ENCODE assay signal across 20 cellular contexts in genomic region chr5:52896524-52897237, GRCh38.
DNase-seq lines count a peak whose midpoint lies in the region; ATAC-seq and TF ChIP-seq lines count a peak whose summit lies in the region.
"Had no signal": no experiment of that assay in that cellular context is flagged by ENCODE, and none has a peak within 500 bp of the region (broad histone marks: within the 10 kb centered on the region; RNA-seq: fewer than 3 reads in every experiment).

No MANE protein-coding gene starts in this region.

- H3K36me3 ChIP-seq in left ventricle myocardium inferior (peaks cover 43% of the 10 kb centered on the region), mesenchymal stem cell (ENCODE audit: control insufficient read depth in 1 of 2, insufficient read depth in 2 of 2, low read depth in 1 of 2, low read length in 2 of 2) (no peaks in the 10 kb centered on the region), aorta (ENCODE audit: control insufficient read depth in 1 of 2, insufficient read depth in 2 of 2, low read length in 1 of 2) (peaks cover 0 to 3% of the 10 kb centered on the region in 2 donors), vagina (no peaks in the 10 kb centered on the region)
- H3K36me3 ChIP-seq: tibial nerve had no signal

- H2BK5ac ChIP-seq in mesenchymal stem cell (ENCODE audit: low read depth, low read length, poor library complexity, severe bottlenecking): no peak overlapping the region

- H3K4me3 ChIP-seq in left ventricle myocardium inferior (no peak overlapping the region), mesenchymal stem cell (ENCODE audit: insufficient read depth in 1 of 2, low read depth in 1 of 2, low read length in 2 of 2) (no peak overlapping the region), aorta (ENCODE audit: low read length in 2 of 2) (no peak overlapping the region), vagina (no peak overlapping the region)
- H3K4me3 ChIP-seq: mucosa of descending colon, tibial nerve had no signal

- no peak overlapping the region for H3K23ac ChIP-seq in mesenchymal stem cell (ENCODE audit: low read length in 2 of 2)

- TF ChIP-seq CTCF in left ventricle myocardium inferior (IDR thresholded peaks at IDR 0.05; ENCODE audit: borderline replicate concordance): no peak
- TF ChIP-seq CTCF in vagina (IDR thresholded peaks at IDR 0.05): no peak

- intact Hi-C loops in left ventricle myocardium inferior (cut with micrococcal nuclease) (no loop called here), cardiac septum (cut with DNase I) (no loop called here), aorta (cut with DNase I) (loop anchor here (10.0 kb wide), 2 partner anchors 52 to 92 kb away; no protein-coding TSS in a partner anchor), vagina (cut with DNase I) (no loop called here)

- H3K18ac ChIP-seq in mesenchymal stem cell (ENCODE audit: low read depth in 1 of 2, low read length in 2 of 2): peak overlapping the region in 1 of 2 experiments; percentile 49

- no peak overlapping the region for H3K4me2 ChIP-seq in mesenchymal stem cell (ENCODE audit: low read length, poor library complexity, severe bottlenecking)

- H2BK12ac ChIP-seq in mesenchymal stem cell (ENCODE audit: low read length in 2 of 2): peak overlapping the region in 1 of 2 experiments; percentile 82

- H2BK120ac ChIP-seq in mesenchymal stem cell (ENCODE audit: low read depth, low read length): no peak overlapping the region

- peaks cover 53% of the 10 kb centered on the region for H3K4me1 ChIP-seq in left ventricle myocardium inferior
- peaks cover 1% of the 10 kb centered on the region for H3K4me1 ChIP-seq in mesenchymal stem cell (ENCODE audit: control insufficient read depth, insufficient read depth, low read depth, low read length)
- peaks cover 11 to 21% of the 10 kb centered on the region in 2 donors for H3K4me1 ChIP-seq in aorta (ENCODE audit: control insufficient read depth in 1 of 2, insufficient read depth in 2 of 2, low read length in 2 of 2)
- H3K4me1 ChIP-seq in vagina: no peaks in the 10 kb centered on the region

- DNase-seq in left ventricle myocardium inferior (no peak), cardiac septum (ENCODE audit: low spot score) (no peak), brain pericyte (ENCODE audit: low read depth, low spot score) (peak; percentile 29), mesenchymal stem cell (peak; percentile 21), aorta (no peak), NCI-H2196 (lab: John Stamatoyannopoulos, UW; ENCODE audit: unreplicated experiment) (no peak), NCI-H1417 treated with DMSO at 0.1 percent for 48 hours (lab: John Stamatoyannopoulos, UW) (no peak), vagina (ENCODE audit: extremely low spot score in 2 of 2) (no peak)
- DNase-seq: activated CD4-positive, alpha-beta T cell treated with anti-CD3 and anti-CD28 coated beads for 1 hour; activated gamma-delta T cell; CD8-positive, alpha-beta memory T cell; foreskin fibroblast; HCEC 1CT; mucosa of descending colon; NCI-H1105 treated with DMSO at 0.1 percent for 48 hours; NCI-H748 treated with DMSO at 0.1 percent for 48 hours; stimulated activated CD4-positive, alpha-beta T cell treated with anti-CD3 and anti-CD28 coated beads, Interleukin-2, amount 100 ng/mL, for 48 hours; T1000 had no signal

- H3K9ac ChIP-seq in mesenchymal stem cell (ENCODE audit: low read length): no peak overlapping the region

- no peak overlapping the region for H2AFZ ChIP-seq in mesenchymal stem cell (ENCODE audit: low read depth, low read length)

- H3K9me3 ChIP-seq in left ventricle myocardium inferior (replicated peaks): no peaks in the 10 kb centered on the region
- H3K9me3 ChIP-seq in mesenchymal stem cell (ENCODE audit: control insufficient read depth, low read length): no peaks in the 10 kb centered on the region
- no peaks in the 10 kb centered on the region for H3K9me3 ChIP-seq in aorta (ENCODE audit: control insufficient read depth, low read length)
- H3K9me3 ChIP-seq in vagina: no peaks in the 10 kb centered on the region
- H3K9me3 ChIP-seq: mucosa of descending colon, tibial nerve had no signal

- no peak overlapping the region for H3K4ac ChIP-seq in mesenchymal stem cell (ENCODE audit: low read depth in 1 of 2, low read length in 2 of 2)

- no peak for ATAC-seq in aorta (ENCODE audit: low FRiP score)
- ATAC-seq: left lobe of liver, mucosa of descending colon had no signal

- H3K79me1 ChIP-seq in mesenchymal stem cell (replicated peaks; ENCODE audit: low read length, poor library complexity, severe bottlenecking): no peaks in the 10 kb centered on the region

- H3K27ac ChIP-seq in left ventricle myocardium inferior (replicated peaks): peak overlapping the region; percentile 57
- no peak overlapping the region for H3K27ac ChIP-seq in mesenchymal stem cell (ENCODE audit: low read length, poor library complexity, severe bottlenecking)
- peak overlapping the region; percentile 30 to 80 for H3K27ac ChIP-seq in aorta (ENCODE audit: low read depth in 1 of 2, low read length in 2 of 2)
- H3K27ac ChIP-seq in vagina: no peak overlapping the region

- H4K8ac ChIP-seq in mesenchymal stem cell (ENCODE audit: low read length): no peak overlapping the region

- no peaks in the 10 kb centered on the region for H3K27me3 ChIP-seq in left ventricle myocardium inferior (ENCODE audit: low read depth)
- no peaks in the 10 kb centered on the region for H3K27me3 ChIP-seq in mesenchymal stem cell (ENCODE audit: control insufficient read depth in 1 of 2, insufficient read depth in 1 of 2, low read length in 2 of 2)
- no peaks in the 10 kb centered on the region for H3K27me3 ChIP-seq in aorta (ENCODE audit: control insufficient read depth in 1 of 2, insufficient read depth in 2 of 2, low read length in 1 of 2)
- H3K27me3 ChIP-seq in vagina: no peaks in the 10 kb centered on the region
- H3K27me3 ChIP-seq: tibial nerve had no signal

- no peak overlapping the region for H2BK15ac ChIP-seq in mesenchymal stem cell (ENCODE audit: low read depth, poor library complexity, severe bottlenecking)

- no peak overlapping the region for H4K91ac ChIP-seq in mesenchymal stem cell (ENCODE audit: low read length)

- no peak overlapping the region for H3K14ac ChIP-seq in mesenchymal stem cell (ENCODE audit: low read length in 2 of 2)

- TF ChIP-seq POLR2A in vagina (IDR thresholded peaks at IDR 0.05): no peak

- no peak overlapping the region for H2AK5ac ChIP-seq in mesenchymal stem cell (ENCODE audit: low read length, severe bottlenecking)

- WGBS in mesenchymal stem cell: 50% methylated on average over 2 of the region's 2 CpGs
- 44 to 52% methylated on average over 2 of the region's 2 CpGs for WGBS in aorta, 2 donors

Comparison
In these comparisons a context has a peak if more than half of its experiments do, and no peak if none do; other contexts are left out.
1. DNase-seq: peak in brain pericyte (single experiment) and mesenchymal stem cell (single experiment); none in left ventricle myocardium inferior (single experiment), cardiac septum (single experiment), aorta (0 of 2), NCI-H2196 (single experiment), NCI-H1417 treated with DMSO at 0.1 percent for 48 hours (single experiment) and vagina (0 of 2).
2. H3K27ac ChIP-seq: peak in left ventricle myocardium inferior (single experiment) and aorta (2 of 2); none in mesenchymal stem cell (single experiment) and vagina (single experiment).
3. intact Hi-C loops: an anchor here in aorta (10.0 kb wide); none called in left ventricle myocardium inferior, cardiac septum and vagina.